In the genomic region with DNA sequence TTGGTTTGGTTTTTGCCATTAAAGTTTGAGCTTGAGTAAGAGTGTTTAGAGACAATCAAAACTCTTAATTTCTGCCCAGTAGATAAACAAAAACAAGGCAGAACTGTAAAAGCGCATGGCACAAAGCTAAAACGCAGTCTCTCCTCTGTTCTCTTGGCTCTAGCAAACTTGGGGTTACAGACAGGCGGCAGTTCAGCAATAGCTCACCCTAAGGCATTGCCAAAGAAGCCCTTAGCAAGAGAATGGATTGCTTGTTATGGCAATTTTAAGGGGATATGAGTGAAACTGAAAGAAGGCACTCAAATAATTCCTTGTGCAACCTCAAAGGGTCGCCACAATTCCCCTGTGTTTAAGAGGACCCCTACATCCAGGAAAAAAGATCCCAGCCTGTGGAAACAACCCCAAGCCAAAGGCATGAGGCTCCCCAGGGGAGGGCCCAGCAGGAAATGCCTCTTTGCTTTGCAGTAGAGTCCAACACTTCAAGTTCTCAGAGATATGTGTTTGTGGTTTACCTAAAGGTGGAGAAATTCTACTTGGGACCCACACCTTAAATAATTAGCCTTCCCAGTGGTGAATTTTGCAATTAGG, we compare ENCODE assay signal across 1 cellular context.
TF ChIP-seq lines count a peak whose summit lies in the region.

No MANE protein-coding gene starts in this region.

TF ChIP-seq in WTC11, 78 proteins besides CTCF, POLR2A, EP300 and RAD21 (continued from another document):
- TF ChIP-seq, protein P1, sequence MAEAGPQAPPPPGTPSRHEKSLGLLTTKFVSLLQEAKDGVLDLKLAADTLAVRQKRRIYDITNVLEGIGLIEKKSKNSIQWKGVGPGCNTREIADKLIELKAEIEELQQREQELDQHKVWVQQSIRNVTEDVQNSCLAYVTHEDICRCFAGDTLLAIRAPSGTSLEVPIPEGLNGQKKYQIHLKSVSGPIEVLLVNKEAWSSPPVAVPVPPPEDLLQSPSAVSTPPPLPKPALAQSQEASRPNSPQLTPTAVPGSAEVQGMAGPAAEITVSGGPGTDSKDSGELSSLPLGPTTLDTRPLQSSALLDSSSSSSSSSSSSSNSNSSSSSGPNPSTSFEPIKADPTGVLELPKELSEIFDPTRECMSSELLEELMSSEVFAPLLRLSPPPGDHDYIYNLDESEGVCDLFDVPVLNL (CRISPR knock-in tag; IDR thresholded peaks at IDR 0.05; ENCODE audit: borderline replicate concordance, low read depth), result no peak
